ENCODE assay signal across 11 cellular contexts in the genomic region with DNA sequence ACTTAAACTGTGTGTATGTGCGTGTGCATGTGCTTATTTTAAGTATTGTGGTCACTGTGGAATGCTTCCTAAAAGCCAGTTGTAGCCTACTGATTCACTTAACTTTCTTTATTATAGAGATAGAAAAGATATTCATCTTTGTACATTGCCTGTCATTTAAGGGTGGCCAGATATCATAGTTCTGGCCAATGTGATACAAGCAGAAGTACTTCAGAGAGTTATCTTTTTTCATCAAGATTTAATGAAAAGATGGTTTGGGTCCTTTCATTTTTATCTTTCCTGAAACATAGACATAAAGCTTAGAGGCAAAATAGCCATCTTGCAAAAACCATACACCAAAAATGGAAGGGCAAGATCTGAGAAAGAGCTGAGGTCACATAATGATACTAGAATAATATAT.
"Had no signal": no experiment of that assay in that cellular context is flagged by ENCODE, and none has a peak within 500 bp of the region (broad histone marks: within the 10 kb centered on the region; RNA-seq: fewer than 3 reads in every experiment).

No MANE protein-coding gene starts in this region.

- H3K9me3 ChIP-seq: HAP-1 had no signal

- DNase-seq: GM23248, GOT3, H7, H9, HCEC 1CT, HFFc6 had no signal

- H2AFZ ChIP-seq: GM23248, GM23338 had no signal

- ATAC-seq: GM23338, HCT116 had no signal

- H3K4me1 ChIP-seq: HAP-1 had no signal

- H3K4me2 ChIP-seq: GM23338 had no signal

- H3K36me3 ChIP-seq: HAP-1 had no signal

- H3K9ac ChIP-seq: GM23248 had no signal

- H3K4me3 ChIP-seq: GM23248, GM23338, HAP-1 had no signal

- H3K27ac ChIP-seq: GM23248 had no signal

- FAIRE-seq: H1, H54 had no signal
